In genomic region chr12:97960741-97961608, GRCh38 we compare ENCODE assay signal across 8 cellular contexts.
DNase-seq lines count a peak whose midpoint lies in the region; ATAC-seq and TF ChIP-seq lines count a peak whose summit lies in the region.

No MANE protein-coding gene starts in this region.

- no peaks in the 10 kb centered on the region for H3K4me1 Mint-ChIP-seq in activated T-helper 2 cell treated with anti-CD3 and anti-CD28 coated beads, Interferon-gamma antibody, Interleukin-2, Interleukin-4, amounts not matched to agents 10 μg/mL and 5 μg/mL and 100 μg/mL, durations not matched to agents 14 hours and 24 hours and 36 hours (ENCODE audit: low read depth)

- in situ Hi-C loops in G401 (cut with HindIII; ENCODE audit: low sequenced_read_pairs), result no loop called here

- TF ChIP-seq CTCF in heart left ventricle (IDR thresholded peaks at IDR 0.05) (peak; percentile 27 to 60 (median 38)), HL-60 (IDR thresholded peaks at IDR 0.05; ENCODE audit: insufficient read depth, low read length) (peak; percentile 93), VCaP (conservative IDR thresholded peaks at IDR 0.05) (peak; percentile 89)

- no peaks in the 10 kb centered on the region for H3K36me3 Mint-ChIP-seq in activated T-helper 2 cell treated with anti-CD3 and anti-CD28 coated beads, Interferon-gamma antibody, Interleukin-2, Interleukin-4, amounts not matched to agents 10 μg/mL and 5 μg/mL and 100 μg/mL, durations not matched to agents 14 hours and 24 hours and 36 hours (ENCODE audit: low read depth)

- H3K4me3 ChIP-seq in heart left ventricle, result no peak overlapping the region
- no peak overlapping the region for H3K4me3 ChIP-seq in HL-60 (replicated peaks; ENCODE audit: insufficient read depth, low read length)

- no peak overlapping the region for H3K27ac Mint-ChIP-seq in activated T-helper 2 cell treated with anti-CD3 and anti-CD28 coated beads, Interferon-gamma antibody, Interleukin-2, Interleukin-4, amounts not matched to agents 10 μg/mL and 5 μg/mL and 100 μg/mL, durations not matched to agents 14 hours and 24 hours and 36 hours

- H3K27ac ChIP-seq in heart left ventricle (no peak overlapping the region), HL-60 (replicated peaks) (no peak overlapping the region), VCaP (no peak overlapping the region)

- intact Hi-C loops in heart left ventricle (cut with DNase I), result no loop called here
- intact Hi-C loops in Right ventricle myocardium inferior (cut with DNase I), result no loop called here
- intact Hi-C loops in activated T-helper 2 cell treated with anti-CD3 and anti-CD28 coated beads, Interferon-gamma antibody, Interleukin-2, Interleukin-4, amounts not matched to agents 10 μg/mL and 5 μg/mL and 100 μg/mL, durations not matched to agents 14 hours and 24 hours and 36 hours (cut with micrococcal nuclease), result no loop called here

- H3K27me3 Mint-ChIP-seq in activated T-helper 2 cell treated with anti-CD3 and anti-CD28 coated beads, Interferon-gamma antibody, Interleukin-2, Interleukin-4, amounts not matched to agents 10 μg/mL and 5 μg/mL and 100 μg/mL, durations not matched to agents 14 hours and 24 hours and 36 hours (ENCODE audit: low read depth), result no peaks in the 10 kb centered on the region

- no peak for TF ChIP-seq POLR2A in heart left ventricle (IDR thresholded peaks at IDR 0.05)

- H3K9me3 ChIP-seq in heart left ventricle, result peaks cover 0 to 21% (median 9%) of the 10 kb centered on the region in 12 donors

- no peaks in the 10 kb centered on the region for H3K36me3 ChIP-seq in heart left ventricle

- H3K9me3 Mint-ChIP-seq in activated T-helper 2 cell treated with anti-CD3 and anti-CD28 coated beads, Interferon-gamma antibody, Interleukin-2, Interleukin-4, amounts not matched to agents 10 μg/mL and 5 μg/mL and 100 μg/mL, durations not matched to agents 14 hours and 24 hours and 36 hours, result peaks cover 8% of the 10 kb centered on the region

- WGBS in heart left ventricle, 4 donors, result 64 to 69% (median 67%) methylated on average over 5 of the region's 5 CpGs

- H3K27me3 ChIP-seq in heart left ventricle, result no peaks in the 10 kb centered on the region
- H3K27me3 ChIP-seq in HL-60 (ENCODE audit: insufficient read depth, poor library complexity, severe bottlenecking), result no peaks in the 10 kb centered on the region

- no peak overlapping the region for H3K4me3 Mint-ChIP-seq in activated T-helper 2 cell treated with anti-CD3 and anti-CD28 coated beads, Interferon-gamma antibody, Interleukin-2, Interleukin-4, amounts not matched to agents 10 μg/mL and 5 μg/mL and 100 μg/mL, durations not matched to agents 14 hours and 24 hours and 36 hours (ENCODE audit: low read depth)

- no peak for DNase-seq in heart left ventricle
- DNase-seq in Right ventricle myocardium inferior (ENCODE audit: missing footprints), result no peak
- DNase-seq in HL-60 (ENCODE audit: low read depth in 1 of 2, low spot score in 1 of 2), result peak; percentile 14 to 22
- DNase-seq in inferior parietal cortex (ENCODE audit: extremely low spot score), result peak; percentile 9
- no peak for DNase-seq in activated T-helper 2 cell treated with anti-CD3 and anti-CD28 coated beads, Interferon-gamma antibody, Interleukin-2, Interleukin-4, amounts not matched to agents 10 μg/mL and 5 μg/mL and 100 μg/mL, durations not matched to agents 14 hours and 24 hours and 36 hours (ENCODE audit: low spot score)
- no peak for DNase-seq in G401 (ENCODE audit: low spot score)

- ATAC-seq in heart left ventricle, result no peak
- no peak for ATAC-seq in Right ventricle myocardium inferior
- ATAC-seq in GM21515 (IDR thresholded peaks at IDR 0.05; ENCODE audit: unreplicated experiment), result peak; percentile 96

- no peaks in the 10 kb centered on the region for H3K4me1 ChIP-seq in heart left ventricle

Comparison
In these comparisons a context has a peak if more than half of its experiments do, and no peak if none do; other contexts are left out.
1. DNase-seq: peak in HL-60 (2 of 2) and inferior parietal cortex (single experiment); none in heart left ventricle (0 of 5), Right ventricle myocardium inferior (single experiment), activated T-helper 2 cell treated with anti-CD3 and anti-CD28 coated beads, Interferon-gamma antibody, Interleukin-2, Interleukin-4, amounts not matched to agents 10 μg/mL and 5 μg/mL and 100 μg/mL, durations not matched to agents 14 hours and 24 hours and 36 hours (single experiment) and G401 (single experiment).
2. CTCF ChIP-seq: peak in every context shown above with its lines; median percentile 93 in HL-60; 89 in VCaP; 38 in heart left ventricle.